ENCODE assay signal across 1 cellular context in the genomic region with DNA sequence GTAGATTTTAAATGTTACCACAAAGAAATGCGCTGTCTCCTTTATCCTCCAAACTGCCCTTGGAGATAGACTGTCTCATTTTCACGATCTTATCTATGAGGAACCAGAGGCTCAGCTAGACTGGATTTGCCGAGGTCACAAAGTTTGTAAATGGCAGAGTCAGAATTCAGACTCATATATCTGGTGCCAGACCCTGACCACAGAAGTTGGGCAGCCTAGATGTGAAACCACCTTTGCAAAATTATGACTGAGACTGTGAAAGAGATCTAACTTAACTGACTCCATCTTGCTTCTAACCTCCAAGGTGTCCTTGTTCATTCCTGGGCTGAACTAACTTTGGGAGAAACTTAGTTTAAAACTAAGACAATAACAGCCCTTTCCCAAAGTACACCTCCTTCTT.
TF ChIP-seq lines count a peak whose summit lies in the region.

No MANE protein-coding gene starts in this region.

TF ChIP-seq in K562, 482 proteins besides CTCF, POLR2A, EP300 and RAD21 (continued from another document):
- TF ChIP-seq, protein P1, sequence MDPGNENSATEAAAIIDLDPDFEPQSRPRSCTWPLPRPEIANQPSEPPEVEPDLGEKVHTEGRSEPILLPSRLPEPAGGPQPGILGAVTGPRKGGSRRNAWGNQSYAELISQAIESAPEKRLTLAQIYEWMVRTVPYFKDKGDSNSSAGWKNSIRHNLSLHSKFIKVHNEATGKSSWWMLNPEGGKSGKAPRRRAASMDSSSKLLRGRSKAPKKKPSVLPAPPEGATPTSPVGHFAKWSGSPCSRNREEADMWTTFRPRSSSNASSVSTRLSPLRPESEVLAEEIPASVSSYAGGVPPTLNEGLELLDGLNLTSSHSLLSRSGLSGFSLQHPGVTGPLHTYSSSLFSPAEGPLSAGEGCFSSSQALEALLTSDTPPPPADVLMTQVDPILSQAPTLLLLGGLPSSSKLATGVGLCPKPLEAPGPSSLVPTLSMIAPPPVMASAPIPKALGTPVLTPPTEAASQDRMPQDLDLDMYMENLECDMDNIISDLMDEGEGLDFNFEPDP (CRISPR knock-in tag; IDR thresholded peaks at IDR 0.05): no peak
- TF ChIP-seq NFE2 (IDR thresholded peaks at IDR 0.05; ENCODE audit: low read depth): no peak
- no peak for TF ChIP-seq CBFB (CRISPR knock-in tag; IDR thresholded peaks at IDR 0.05)
- no peak for TF ChIP-seq SNRNP70 (optimal IDR thresholded peaks at IDR 0.05; ENCODE audit: low read depth, low read length)
- no peak for TF ChIP-seq ZNF77 (CRISPR knock-in tag; IDR thresholded peaks at IDR 0.05)
- no peak for TF ChIP-seq TSC22D4 (tag; IDR thresholded peaks at IDR 0.05)
- TF ChIP-seq, protein P2, sequence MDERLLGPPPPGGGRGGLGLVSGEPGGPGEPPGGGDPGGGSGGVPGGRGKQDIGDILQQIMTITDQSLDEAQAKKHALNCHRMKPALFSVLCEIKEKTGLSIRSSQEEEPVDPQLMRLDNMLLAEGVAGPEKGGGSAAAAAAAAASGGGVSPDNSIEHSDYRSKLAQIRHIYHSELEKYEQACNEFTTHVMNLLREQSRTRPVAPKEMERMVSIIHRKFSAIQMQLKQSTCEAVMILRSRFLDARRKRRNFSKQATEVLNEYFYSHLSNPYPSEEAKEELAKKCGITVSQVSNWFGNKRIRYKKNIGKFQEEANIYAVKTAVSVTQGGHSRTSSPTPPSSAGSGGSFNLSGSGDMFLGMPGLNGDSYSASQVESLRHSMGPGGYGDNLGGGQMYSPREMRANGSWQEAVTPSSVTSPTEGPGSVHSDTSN (CRISPR knock-in tag; IDR thresholded peaks at IDR 0.05; ENCODE audit: low read depth): no peak
- TF ChIP-seq, protein P2 (tag; conservative IDR thresholded peaks at IDR 0.05; ENCODE audit: low read depth): no peak
- TF ChIP-seq ZNF699 (CRISPR knock-in tag; IDR thresholded peaks at IDR 0.05; ENCODE audit: insufficient replicate concordance): no peak
- TF ChIP-seq, protein P3, sequence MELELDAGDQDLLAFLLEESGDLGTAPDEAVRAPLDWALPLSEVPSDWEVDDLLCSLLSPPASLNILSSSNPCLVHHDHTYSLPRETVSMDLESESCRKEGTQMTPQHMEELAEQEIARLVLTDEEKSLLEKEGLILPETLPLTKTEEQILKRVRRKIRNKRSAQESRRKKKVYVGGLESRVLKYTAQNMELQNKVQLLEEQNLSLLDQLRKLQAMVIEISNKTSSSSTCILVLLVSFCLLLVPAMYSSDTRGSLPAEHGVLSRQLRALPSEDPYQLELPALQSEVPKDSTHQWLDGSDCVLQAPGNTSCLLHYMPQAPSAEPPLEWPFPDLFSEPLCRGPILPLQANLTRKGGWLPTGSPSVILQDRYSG (tag; conservative IDR thresholded peaks at IDR 0.05; ENCODE audit: low read depth): peak; percentile 55; the same call in 1 of the 2 replicates
- no peak for TF ChIP-seq NCOR1 (IDR thresholded peaks at IDR 0.05)
- TF ChIP-seq, protein P4, sequence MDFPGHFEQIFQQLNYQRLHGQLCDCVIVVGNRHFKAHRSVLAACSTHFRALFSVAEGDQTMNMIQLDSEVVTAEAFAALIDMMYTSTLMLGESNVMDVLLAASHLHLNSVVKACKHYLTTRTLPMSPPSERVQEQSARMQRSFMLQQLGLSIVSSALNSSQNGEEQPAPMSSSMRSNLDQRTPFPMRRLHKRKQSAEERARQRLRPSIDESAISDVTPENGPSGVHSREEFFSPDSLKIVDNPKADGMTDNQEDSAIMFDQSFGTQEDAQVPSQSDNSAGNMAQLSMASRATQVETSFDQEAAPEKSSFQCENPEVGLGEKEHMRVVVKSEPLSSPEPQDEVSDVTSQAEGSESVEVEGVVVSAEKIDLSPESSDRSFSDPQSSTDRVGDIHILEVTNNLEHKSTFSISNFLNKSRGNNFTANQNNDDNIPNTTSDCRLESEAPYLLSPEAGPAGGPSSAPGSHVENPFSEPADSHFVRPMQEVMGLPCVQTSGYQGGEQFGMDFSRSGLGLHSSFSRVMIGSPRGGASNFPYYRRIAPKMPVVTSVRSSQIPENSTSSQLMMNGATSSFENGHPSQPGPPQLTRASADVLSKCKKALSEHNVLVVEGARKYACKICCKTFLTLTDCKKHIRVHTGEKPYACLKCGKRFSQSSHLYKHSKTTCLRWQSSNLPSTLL (IDR thresholded peaks at IDR 0.05): no peak
- 0 out of 4 replicates have a peak, but pooled peaks of 1 of the 2 experiments have one; percentile 29 for TF ChIP-seq RCOR1 (IDR thresholded peaks at IDR 0.05; ENCODE audit: borderline replicate concordance in 1 of 2, low read depth in 2 of 2, low read length in 2 of 2)
- no peak for TF ChIP-seq EZH2 (IDR thresholded peaks at IDR 0.05; ENCODE audit: borderline replicate concordance, low read depth, low read length)
- TF ChIP-seq ZFX (CRISPR knock-in tag; IDR thresholded peaks at IDR 0.05): no peak
- no peak for TF ChIP-seq KLF6 (CRISPR knock-in tag; IDR thresholded peaks at IDR 0.05; ENCODE audit: borderline replicate concordance)
- TF ChIP-seq CBFA2T3 (IDR thresholded peaks at IDR 0.05): peak; percentile 50
- TF ChIP-seq, protein P5, sequence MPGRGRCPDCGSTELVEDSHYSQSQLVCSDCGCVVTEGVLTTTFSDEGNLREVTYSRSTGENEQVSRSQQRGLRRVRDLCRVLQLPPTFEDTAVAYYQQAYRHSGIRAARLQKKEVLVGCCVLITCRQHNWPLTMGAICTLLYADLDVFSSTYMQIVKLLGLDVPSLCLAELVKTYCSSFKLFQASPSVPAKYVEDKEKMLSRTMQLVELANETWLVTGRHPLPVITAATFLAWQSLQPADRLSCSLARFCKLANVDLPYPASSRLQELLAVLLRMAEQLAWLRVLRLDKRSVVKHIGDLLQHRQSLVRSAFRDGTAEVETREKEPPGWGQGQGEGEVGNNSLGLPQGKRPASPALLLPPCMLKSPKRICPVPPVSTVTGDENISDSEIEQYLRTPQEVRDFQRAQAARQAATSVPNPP (IDR thresholded peaks at IDR 0.05; ENCODE audit: borderline replicate concordance, insufficient read depth, insufficient read length): no peak
- TF ChIP-seq MEIS2 (IDR thresholded peaks at IDR 0.05; ENCODE audit: partially characterized antibody): peak; percentile 34
- no peak for TF ChIP-seq KLF13 (tag; IDR thresholded peaks at IDR 0.05; ENCODE audit: borderline replicate concordance, low read depth)
- TF ChIP-seq ARID1B (IDR thresholded peaks at IDR 0.05): peak; percentile 40
- TF ChIP-seq SMAD3 (CRISPR knock-in tag; conservative IDR thresholded peaks at IDR 0.05): 0 out of 2 replicates have a peak, but pooled peaks have one; percentile 29
- TF ChIP-seq ZNF311 (CRISPR knock-in tag; IDR thresholded peaks at IDR 0.05): no peak
- TF ChIP-seq, protein P6, sequence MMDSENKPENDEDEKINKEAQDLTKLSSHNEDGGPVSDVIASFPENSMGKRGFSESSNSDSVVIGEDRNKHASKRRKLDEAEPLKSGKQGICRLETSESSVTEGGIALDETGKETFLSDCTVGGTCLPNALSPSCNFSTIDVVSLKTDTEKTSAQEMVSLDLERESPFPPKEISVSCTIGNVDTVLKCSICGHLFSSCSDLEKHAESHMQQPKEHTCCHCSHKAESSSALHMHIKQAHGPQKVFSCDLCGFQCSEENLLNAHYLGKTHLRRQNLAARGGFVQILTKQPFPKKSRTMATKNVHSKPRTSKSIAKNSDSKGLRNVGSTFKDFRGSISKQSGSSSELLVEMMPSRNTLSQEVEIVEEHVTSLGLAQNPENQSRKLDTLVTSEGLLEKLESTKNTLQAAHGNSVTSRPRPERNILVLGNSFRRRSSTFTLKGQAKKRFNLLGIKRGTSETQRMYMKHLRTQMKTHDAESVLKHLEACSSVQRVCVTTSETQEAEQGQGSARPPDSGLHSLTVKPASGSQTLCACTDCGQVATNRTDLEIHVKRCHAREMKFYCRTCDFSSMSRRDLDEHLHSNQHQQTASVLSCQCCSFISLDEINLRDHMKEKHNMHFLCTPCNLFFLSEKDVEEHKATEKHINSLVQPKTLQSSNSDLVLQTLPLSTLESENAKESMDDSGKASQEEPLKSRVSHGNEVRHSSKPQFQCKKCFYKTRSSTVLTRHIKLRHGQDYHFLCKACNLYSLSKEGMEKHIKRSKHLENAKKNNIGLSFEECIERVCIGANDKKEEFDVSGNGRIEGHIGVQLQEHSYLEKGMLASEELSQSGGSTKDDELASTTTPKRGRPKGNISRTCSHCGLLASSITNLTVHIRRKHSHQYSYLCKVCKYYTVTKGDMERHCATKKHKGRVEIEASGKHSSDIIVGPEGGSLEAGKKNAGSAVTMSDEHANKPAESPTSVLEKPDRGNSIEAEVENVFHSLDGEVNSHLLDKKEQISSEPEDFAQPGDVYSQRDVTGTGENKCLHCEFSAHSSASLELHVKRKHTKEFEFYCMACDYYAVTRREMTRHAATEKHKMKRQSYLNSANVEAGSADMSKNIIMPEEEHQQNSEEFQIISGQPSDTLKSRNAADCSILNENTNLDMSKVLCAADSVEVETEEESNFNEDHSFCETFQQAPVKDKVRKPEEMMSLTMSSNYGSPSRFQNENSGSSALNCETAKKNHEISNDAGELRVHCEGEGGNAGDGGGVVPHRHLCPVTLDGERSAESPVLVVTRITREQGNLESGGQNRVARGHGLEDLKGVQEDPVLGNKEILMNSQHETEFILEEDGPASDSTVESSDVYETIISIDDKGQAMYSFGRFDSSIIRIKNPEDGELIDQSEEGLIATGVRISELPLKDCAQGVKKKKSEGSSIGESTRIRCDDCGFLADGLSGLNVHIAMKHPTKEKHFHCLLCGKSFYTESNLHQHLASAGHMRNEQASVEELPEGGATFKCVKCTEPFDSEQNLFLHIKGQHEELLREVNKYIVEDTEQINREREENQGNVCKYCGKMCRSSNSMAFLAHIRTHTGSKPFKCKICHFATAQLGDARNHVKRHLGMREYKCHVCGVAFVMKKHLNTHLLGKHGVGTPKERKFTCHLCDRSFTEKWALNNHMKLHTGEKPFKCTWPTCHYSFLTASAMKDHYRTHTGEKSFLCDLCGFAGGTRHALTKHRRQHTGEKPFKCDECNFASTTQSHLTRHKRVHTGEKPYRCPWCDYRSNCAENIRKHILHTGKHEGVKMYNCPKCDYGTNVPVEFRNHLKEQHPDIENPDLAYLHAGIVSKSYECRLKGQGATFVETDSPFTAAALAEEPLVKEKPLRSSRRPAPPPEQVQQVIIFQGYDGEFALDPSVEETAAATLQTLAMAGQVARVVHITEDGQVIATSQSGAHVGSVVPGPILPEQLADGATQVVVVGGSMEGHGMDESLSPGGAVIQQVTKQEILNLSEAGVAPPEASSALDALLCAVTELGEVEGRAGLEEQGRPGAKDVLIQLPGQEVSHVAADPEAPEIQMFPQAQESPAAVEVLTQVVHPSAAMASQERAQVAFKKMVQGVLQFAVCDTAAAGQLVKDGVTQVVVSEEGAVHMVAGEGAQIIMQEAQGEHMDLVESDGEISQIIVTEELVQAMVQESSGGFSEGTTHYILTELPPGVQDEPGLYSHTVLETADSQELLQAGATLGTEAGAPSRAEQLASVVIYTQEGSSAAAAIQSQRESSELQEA (IDR thresholded peaks at IDR 0.05; ENCODE audit: low read depth): no peak
- TF ChIP-seq ESRRA (IDR thresholded peaks at IDR 0.05; ENCODE audit: borderline replicate concordance, low read depth): peak; percentile 68
- TF ChIP-seq, protein P7, sequence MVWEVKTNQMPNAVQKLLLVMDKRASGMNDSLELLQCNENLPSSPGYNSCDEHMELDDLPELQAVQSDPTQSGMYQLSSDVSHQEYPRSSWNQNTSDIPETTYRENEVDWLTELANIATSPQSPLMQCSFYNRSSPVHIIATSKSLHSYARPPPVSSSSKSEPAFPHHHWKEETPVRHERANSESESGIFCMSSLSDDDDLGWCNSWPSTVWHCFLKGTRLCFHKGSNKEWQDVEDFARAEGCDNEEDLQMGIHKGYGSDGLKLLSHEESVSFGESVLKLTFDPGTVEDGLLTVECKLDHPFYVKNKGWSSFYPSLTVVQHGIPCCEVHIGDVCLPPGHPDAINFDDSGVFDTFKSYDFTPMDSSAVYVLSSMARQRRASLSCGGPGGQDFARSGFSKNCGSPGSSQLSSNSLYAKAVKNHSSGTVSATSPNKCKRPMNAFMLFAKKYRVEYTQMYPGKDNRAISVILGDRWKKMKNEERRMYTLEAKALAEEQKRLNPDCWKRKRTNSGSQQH (CRISPR knock-in tag; IDR thresholded peaks at IDR 0.05): no peak
- TF ChIP-seq, protein P8, sequence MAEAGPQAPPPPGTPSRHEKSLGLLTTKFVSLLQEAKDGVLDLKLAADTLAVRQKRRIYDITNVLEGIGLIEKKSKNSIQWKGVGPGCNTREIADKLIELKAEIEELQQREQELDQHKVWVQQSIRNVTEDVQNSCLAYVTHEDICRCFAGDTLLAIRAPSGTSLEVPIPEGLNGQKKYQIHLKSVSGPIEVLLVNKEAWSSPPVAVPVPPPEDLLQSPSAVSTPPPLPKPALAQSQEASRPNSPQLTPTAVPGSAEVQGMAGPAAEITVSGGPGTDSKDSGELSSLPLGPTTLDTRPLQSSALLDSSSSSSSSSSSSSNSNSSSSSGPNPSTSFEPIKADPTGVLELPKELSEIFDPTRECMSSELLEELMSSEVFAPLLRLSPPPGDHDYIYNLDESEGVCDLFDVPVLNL (CRISPR knock-in tag; IDR thresholded peaks at IDR 0.05; ENCODE audit: low read depth): no peak
- TF ChIP-seq, protein P9, sequence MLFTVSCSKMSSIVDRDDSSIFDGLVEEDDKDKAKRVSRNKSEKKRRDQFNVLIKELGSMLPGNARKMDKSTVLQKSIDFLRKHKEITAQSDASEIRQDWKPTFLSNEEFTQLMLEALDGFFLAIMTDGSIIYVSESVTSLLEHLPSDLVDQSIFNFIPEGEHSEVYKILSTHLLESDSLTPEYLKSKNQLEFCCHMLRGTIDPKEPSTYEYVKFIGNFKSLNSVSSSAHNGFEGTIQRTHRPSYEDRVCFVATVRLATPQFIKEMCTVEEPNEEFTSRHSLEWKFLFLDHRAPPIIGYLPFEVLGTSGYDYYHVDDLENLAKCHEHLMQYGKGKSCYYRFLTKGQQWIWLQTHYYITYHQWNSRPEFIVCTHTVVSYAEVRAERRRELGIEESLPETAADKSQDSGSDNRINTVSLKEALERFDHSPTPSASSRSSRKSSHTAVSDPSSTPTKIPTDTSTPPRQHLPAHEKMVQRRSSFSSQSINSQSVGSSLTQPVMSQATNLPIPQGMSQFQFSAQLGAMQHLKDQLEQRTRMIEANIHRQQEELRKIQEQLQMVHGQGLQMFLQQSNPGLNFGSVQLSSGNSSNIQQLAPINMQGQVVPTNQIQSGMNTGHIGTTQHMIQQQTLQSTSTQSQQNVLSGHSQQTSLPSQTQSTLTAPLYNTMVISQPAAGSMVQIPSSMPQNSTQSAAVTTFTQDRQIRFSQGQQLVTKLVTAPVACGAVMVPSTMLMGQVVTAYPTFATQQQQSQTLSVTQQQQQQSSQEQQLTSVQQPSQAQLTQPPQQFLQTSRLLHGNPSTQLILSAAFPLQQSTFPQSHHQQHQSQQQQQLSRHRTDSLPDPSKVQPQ (CRISPR knock-in tag; IDR thresholded peaks at IDR 0.05; ENCODE audit: borderline replicate concordance): no peak
- TF ChIP-seq TAL1 (IDR thresholded peaks at IDR 0.05): 0 out of 2 replicates have a peak, but pooled peaks have one; percentile 22
- TF ChIP-seq ZNF766 (CRISPR knock-in tag; conservative IDR thresholded peaks at IDR 0.05): peak; percentile 71
- TF ChIP-seq MXI1 (IDR thresholded peaks at IDR 0.05; ENCODE audit: low read depth, low read length): no peak
